Comparison of ENCODE assay signal across 8 cellular contexts in genomic region chr19:13797058-13797440, GRCh38. TPM values are rescaled to one million over a fixed set of nuclear protein-coding genes. Genes with fewer than 3 reads are reported as not detected.
A peak's percentile ranks its signal among the peaks of the same experiment; 100 is the strongest.
DNase-seq lines count a peak whose midpoint lies in the region; ATAC-seq and TF ChIP-seq lines count a peak whose summit lies in the region.

No MANE protein-coding gene starts in this region.

- no peak overlapping the region for H2AFZ ChIP-seq in hepatocyte

- TF ChIP-seq CTCF in GM12875 (IDR thresholded peaks at IDR 0.05; ENCODE audit: borderline replicate concordance, insufficient read depth, low read depth, low read length) (no peak), hepatocyte (IDR thresholded peaks at IDR 0.05; ENCODE audit: poor library complexity) (no peak)
- TF ChIP-seq CTCF in activated CD8-positive, alpha-beta T cell treated with anti-CD3 and anti-CD28 coated beads for 36 hours (IDR thresholded peaks at IDR 0.05) = no peak

- peaks cover 15% of the 10 kb centered on the region for H3K79me2 ChIP-seq in hepatocyte

- H3K36me3 ChIP-seq in hepatocyte (replicated peaks; ENCODE audit: insufficient read depth, low read depth) (no peaks in the 10 kb centered on the region), skeletal muscle satellite cell (ENCODE audit: insufficient read depth, low read length) (peaks cover 13% of the 10 kb centered on the region)

- H3K9ac ChIP-seq in skeletal muscle satellite cell (ENCODE audit: low read depth, low read length) = peak overlapping the region; percentile 62

- intact Hi-C loops in activated CD8-positive, alpha-beta T cell treated with anti-CD3 and anti-CD28 coated beads for 36 hours (cut with micrococcal nuclease) = loop anchor here (5.0 kb wide), 1 partner anchor 40 kb away; no protein-coding TSS in a partner anchor

- H3K9me3 Mint-ChIP-seq in activated CD8-positive, alpha-beta T cell treated with anti-CD3 and anti-CD28 coated beads for 36 hours = no peaks in the 10 kb centered on the region

- H3K27ac ChIP-seq in hepatocyte (peak overlapping the region; percentile 52), caudate nucleus (ENCODE audit: low read depth, low read length) (no peak overlapping the region)

- H3K4me1 ChIP-seq in hepatocyte (ENCODE audit: insufficient read depth) (peaks cover 15% of the 10 kb centered on the region), skeletal muscle satellite cell (ENCODE audit: control insufficient read depth, insufficient read depth, low read length) (peaks cover 39% of the 10 kb centered on the region)

- H3K4me3 ChIP-seq in GM12875 (ENCODE audit: low read depth, low read length) = peak overlapping the region; percentile 81
- no peak overlapping the region for H3K4me3 ChIP-seq in hepatocyte
- peak overlapping the region; percentile 95 for H3K4me3 ChIP-seq in skeletal muscle satellite cell (ENCODE audit: low read length)

- POLR2A ChIA-PET in activated CD8-positive, alpha-beta T cell treated with anti-CD3 and anti-CD28 coated beads for 36 hours (lab: Charles Lee) = interaction anchor here (0.7 to 6.7 kb wide), 5 partner anchors 9 to 51 kb away, joined by 3 to 32 read pairs (median 5); no protein-coding TSS in a partner anchor

- peaks cover 23% of the 10 kb centered on the region for H3K4me1 Mint-ChIP-seq in activated CD8-positive, alpha-beta T cell treated with anti-CD3 and anti-CD28 coated beads for 36 hours (ENCODE audit: low read depth)

- H3K27me3 Mint-ChIP-seq in activated CD8-positive, alpha-beta T cell treated with anti-CD3 and anti-CD28 coated beads for 36 hours = no peaks in the 10 kb centered on the region

- H3K4me3 Mint-ChIP-seq in activated CD8-positive, alpha-beta T cell treated with anti-CD3 and anti-CD28 coated beads for 36 hours = peak overlapping the region; percentile 82

- no peaks in the 10 kb centered on the region for H3K27me3 ChIP-seq in hepatocyte
- no peaks in the 10 kb centered on the region for H3K27me3 ChIP-seq in skeletal muscle satellite cell (ENCODE audit: control insufficient read depth, insufficient read depth, low read length)

- ATAC-seq in activated CD8-positive, alpha-beta T cell treated with anti-CD3 and anti-CD28 coated beads for 36 hours = no peak

- H4K20me1 ChIP-seq in hepatocyte (ENCODE audit: insufficient read depth, poor library complexity, severe bottlenecking) = no peaks in the 10 kb centered on the region

- H3K4me2 ChIP-seq in hepatocyte (peak overlapping the region; percentile 91), skeletal muscle satellite cell (ENCODE audit: low read length) (peak overlapping the region; percentile 90)

- H3K36me3 Mint-ChIP-seq in activated CD8-positive, alpha-beta T cell treated with anti-CD3 and anti-CD28 coated beads for 36 hours (ENCODE audit: low read depth) = no peaks in the 10 kb centered on the region

- no peaks in the 10 kb centered on the region for H3K9me3 ChIP-seq in hepatocyte (ENCODE audit: low read depth)
- no peaks in the 10 kb centered on the region for H3K9me3 ChIP-seq in skeletal muscle satellite cell (replicated peaks; ENCODE audit: low read length)

- H3K9me2 ChIP-seq in hepatocyte (replicated peaks; ENCODE audit: insufficient read depth) = no peaks in the 10 kb centered on the region

- WGBS in hepatocyte (ENCODE audit: low lambda C conversion rate, missing lambda C conversion rate) = 87% methylated on average over 4 of the region's 4 CpGs

- CTCF ChIA-PET in activated CD8-positive, alpha-beta T cell treated with anti-CD3 and anti-CD28 coated beads for 36 hours (lab: Charles Lee) = interaction anchor here (1.1 to 6.2 kb wide), 4 partner anchors 12 to 65 kb away, joined by 4 to 58 read pairs (median 10); no protein-coding TSS in a partner anchor

- peak overlapping the region; percentile 83 for H3K27ac Mint-ChIP-seq in activated CD8-positive, alpha-beta T cell treated with anti-CD3 and anti-CD28 coated beads for 36 hours

- no peak for DNase-seq in activated CD8-positive, alpha-beta T cell treated with anti-CD3 and anti-CD28 coated beads for 36 hours
- DNase-seq in hepatocyte (ENCODE audit: low spot score) (no peak), activated gamma-delta T cell (lab: John Stamatoyannopoulos, UW) (no peak), COLO668 (lab: John Stamatoyannopoulos, UW; ENCODE audit: unreplicated experiment) (no peak), caudate nucleus (lab: John Stamatoyannopoulos, UW) (no peak)
- no peak for DNase-seq in activated CD8-positive, alpha-beta memory T cell treated with anti-CD3 and anti-CD28 coated beads, Interleukin-2, amount 50 U/mL, for 48 hours

RNA-seq across cellular contexts. Expression of gene ZSWIM4, which starts 1.8 kb away (rescaled TPM):
- 1 to 10 TPM; 6.6 to 6.8 TPM for total RNA-seq in activated CD8-positive, alpha-beta T cell treated with anti-CD3 and anti-CD28 coated beads for 36 hours
- total RNA-seq in hepatocyte = 3.1 and 3.7 TPM in 2 replicates
- polyA plus RNA-seq in hepatocyte = 2.8 and 3.5 TPM in 2 replicates
- total RNA-seq in skeletal muscle satellite cell (2012; rRNA removed) = 2.8 and 3.5 TPM in 2 replicates

RNA-seq across cellular contexts. Expression of gene C19orf53, which starts 22.8 kb away (rescaled TPM):
- total RNA-seq in activated CD8-positive, alpha-beta T cell treated with anti-CD3 and anti-CD28 coated beads for 36 hours = 100 to 1,000 TPM; 120 to 128 TPM
- 89.2 and 97.0 TPM in 2 replicates for total RNA-seq in hepatocyte
- polyA plus RNA-seq in hepatocyte = 214 and 220 TPM in 2 replicates
- total RNA-seq in skeletal muscle satellite cell (2012; rRNA removed) = 72.1 and 110 TPM in 2 replicates

RNA-seq across cellular contexts. Expression of gene MRI1, which starts 32.7 kb away (rescaled TPM):
- total RNA-seq in activated CD8-positive, alpha-beta T cell treated with anti-CD3 and anti-CD28 coated beads for 36 hours = 10 to 100 TPM; 37.1 to 40.8 TPM
- 16.0 and 18.5 TPM in 2 replicates for total RNA-seq in hepatocyte
- polyA plus RNA-seq in hepatocyte = 21.9 and 22.8 TPM in 2 replicates
- total RNA-seq in skeletal muscle satellite cell (2012; rRNA removed) = 49.4 and 50.5 TPM in 2 replicates
